In genomic region chrX:17547658-17548057, GRCh38 we compare ENCODE assay signal across 9 cellular contexts.
DNase-seq lines count a peak whose midpoint lies in the region; ATAC-seq and TF ChIP-seq lines count a peak whose summit lies in the region.
"Had no signal": no experiment of that assay in that cellular context is flagged by ENCODE, and none has a peak within 500 bp of the region (broad histone marks: within the 10 kb centered on the region; RNA-seq: fewer than 3 reads in every experiment).

No MANE protein-coding gene starts in this region.

- no peak overlapping the region for H3K27ac ChIP-seq in prostate gland
- H3K27ac ChIP-seq: upper lobe of left lung had no signal

- H3K27me3 ChIP-seq in prostate gland (replicated peaks; ENCODE audit: insufficient read depth), result no peaks in the 10 kb centered on the region
- H3K27me3 ChIP-seq: upper lobe of left lung had no signal

- TF ChIP-seq POLR2A in prostate gland (IDR thresholded peaks at IDR 0.05), result no peak

- 20% methylated on average over 1 of the region's 2 CpGs for WGBS in prostate gland

- H3K4me3 ChIP-seq in fibroblast of villous mesenchyme (ENCODE audit: low read depth, low read length) (no peak overlapping the region), prostate gland (no peak overlapping the region)
- H3K4me3 ChIP-seq: upper lobe of left lung had no signal

- no peaks in the 10 kb centered on the region for H3K4me1 ChIP-seq in prostate gland (replicated peaks)
- H3K4me1 ChIP-seq: upper lobe of left lung had no signal

- no peak for TF ChIP-seq CTCF in fibroblast of villous mesenchyme (IDR thresholded peaks at IDR 0.05; ENCODE audit: insufficient read depth, low read depth, low read length)
- TF ChIP-seq CTCF in prostate gland (IDR thresholded peaks at IDR 0.05), result no peak

- no peaks in the 10 kb centered on the region for H3K36me3 ChIP-seq in prostate gland
- H3K36me3 ChIP-seq: upper lobe of left lung had no signal

- intact Hi-C loops in prostate gland (cut with DNase I), result no loop called here

- H3K9me3 ChIP-seq in prostate gland, result no peaks in the 10 kb centered on the region
- H3K9me3 ChIP-seq: upper lobe of left lung had no signal

- DNase-seq in NCI-H510A (lab: John Stamatoyannopoulos, UW), result peak; percentile 82
- peak; percentile 68 for DNase-seq in fibroblast of villous mesenchyme (ENCODE audit: low read depth)
- DNase-seq in NCI-H2081 treated with DMSO at 0.1 percent for 48 hours (lab: John Stamatoyannopoulos, UW), result no peak
- no peak for DNase-seq in NCI-H2171 treated with DMSO at 0.1 percent for 48 hours (lab: John Stamatoyannopoulos, UW)
- no peak for DNase-seq in effector CD8-positive, alpha-beta T cell (lab: John Stamatoyannopoulos, UW)
- DNase-seq in prostate gland (ENCODE audit: low spot score), result no peak

- ATAC-seq in GM18519 (IDR thresholded peaks at IDR 0.05; ENCODE audit: low FRiP score, unreplicated experiment), result peak; percentile 69
- ATAC-seq in HG02678 (IDR thresholded peaks at IDR 0.05; ENCODE audit: unreplicated experiment), result peak; percentile 66

Comparison
In these comparisons a context has a peak if more than half of its experiments do, and no peak if none do; other contexts are left out.
1. DNase-seq: peak in NCI-H510A (single experiment) and fibroblast of villous mesenchyme (single experiment); none in NCI-H2081 treated with DMSO at 0.1 percent for 48 hours (single experiment), NCI-H2171 treated with DMSO at 0.1 percent for 48 hours (single experiment), effector CD8-positive, alpha-beta T cell (single experiment) and prostate gland (single experiment).